In genomic region chr1:110875216-110875731, GRCh38 we compare ENCODE assay signal across 9 cellular contexts. TPM values are rescaled to one million over a fixed set of nuclear protein-coding genes. Genes with fewer than 3 reads are reported as not detected.
DNase-seq lines count a peak whose midpoint lies in the region; ATAC-seq and TF ChIP-seq lines count a peak whose summit lies in the region.
"Had no signal": no experiment of that assay in that cellular context is flagged by ENCODE, and none has a peak within 500 bp of the region (broad histone marks: within the 10 kb centered on the region; RNA-seq: fewer than 3 reads in every experiment).

No MANE protein-coding gene starts in this region.

- 47 to 72% (median 55%) methylated on average over 3 of the region's 3 CpGs for WGBS in adrenal gland, 4 donors

- no peaks in the 10 kb centered on the region for H3K27me3 ChIP-seq in adrenal gland

- no peaks in the 10 kb centered on the region for H4K20me1 ChIP-seq in OCI-LY7 (ENCODE audit: insufficient read depth, low read length)

- H3K79me2 ChIP-seq in OCI-LY7 (ENCODE audit: insufficient read depth, low read depth, low read length), result peaks cover 72% of the 10 kb centered on the region

- TF ChIP-seq CTCF in OCI-LY7 (conservative IDR thresholded peaks at IDR 0.05; ENCODE audit: low read length), result no peak
- no peak for TF ChIP-seq CTCF in adrenal gland (IDR thresholded peaks at IDR 0.05)

- CTCF ChIA-PET in OCI-LY7 (lab: Charles Lee; ENCODE audit: unreplicated experiment), result interaction anchor here (0.6 to 1.5 kb wide), 3 partner anchors 16 to 758 kb away, joined by 3 read pairs; no protein-coding TSS in a partner anchor

- H3K27ac ChIP-seq in OCI-LY7 (ENCODE audit: low read depth, low read length, poor library complexity, severe bottlenecking), result peak overlapping the region; percentile 98
- peak overlapping the region in 3 of 5 donors; percentile 16 to 89 (median 47) for H3K27ac ChIP-seq in adrenal gland
- H3K27ac ChIP-seq: epithelial cell of prostate had no signal

- intact Hi-C loops in OCI-LY7 (cut with micrococcal nuclease; ENCODE audit: unreplicated experiment), result loop anchor here (2.0 to 10.0 kb wide), 4 partner anchors 344 to 750 kb away; partner anchors contain the start of gene RBM15
- intact Hi-C loops in adrenal gland (cut with DNase I), result no loop called here

- H3K9me3 ChIP-seq in OCI-LY7 (ENCODE audit: low read length) (no peaks in the 10 kb centered on the region), adrenal gland (replicated peaks in 1 of 3) (no peaks in the 10 kb centered on the region)

- TF ChIP-seq POLR2A in adrenal gland (IDR thresholded peaks at IDR 0.05), result no peak

- peak; percentile 78 for DNase-seq in OCI-LY7 (ENCODE audit: low spot score)
- DNase-seq in adrenal gland, result peak in 1 of 7 donors; percentile 19
- peak; percentile 38 to 60 for DNase-seq in stimulated activated CD4-positive, alpha-beta T cell treated with anti-CD3 and anti-CD28 coated beads, Interleukin-2, amount 100 ng/mL, for 24 hours
- no peak for DNase-seq in RKO (ENCODE audit: low spot score)
- DNase-seq in NCI-H1092 (lab: John Stamatoyannopoulos, UW), result no peak
- DNase-seq in H4 (ENCODE audit: low spot score), result no peak

- BruUV-seq in OCI-LY7 (replicated peaks; lab: Mats Ljungman, UMichigan), result no TSS peak

- POLR2A ChIA-PET in OCI-LY7 (lab: Charles Lee), result interaction anchor here (0.7 to 1.9 kb wide), 7 partner anchors 10 to 89 kb away, joined by 3 to 6 read pairs (median 3); no protein-coding TSS in a partner anchor

- H3K4me2 ChIP-seq in OCI-LY7 (ENCODE audit: low read length), result peak overlapping the region; percentile 95

- ATAC-seq in GM18508 (IDR thresholded peaks at IDR 0.05; ENCODE audit: insufficient read depth, unreplicated experiment) (peak; percentile 31), HG02610 (IDR thresholded peaks at IDR 0.05; ENCODE audit: unreplicated experiment) (peak; percentile 46)

- H3K36me3 ChIP-seq in OCI-LY7 (ENCODE audit: insufficient read depth, low read length), result peaks cover 19% of the 10 kb centered on the region
- no peaks in the 10 kb centered on the region for H3K36me3 ChIP-seq in adrenal gland (replicated peaks in 1 of 2)

- H3K4me3 ChIP-seq in OCI-LY7 (ENCODE audit: low read depth, low read length, poor library complexity, severe bottlenecking) (peak overlapping the region; percentile 82), adrenal gland (peak overlapping the region in 1 of 4 donors; percentile 50)

- H2AFZ ChIP-seq in OCI-LY7 (ENCODE audit: low read length), result peak overlapping the region; percentile 24

- no peaks in the 10 kb centered on the region for H3K9me2 ChIP-seq in OCI-LY7 (ENCODE audit: insufficient read depth, low read length)

- peaks cover 79% of the 10 kb centered on the region for H3K4me1 ChIP-seq in OCI-LY7 (ENCODE audit: insufficient read depth, low read length, poor library complexity, severe bottlenecking)
- peaks cover 0 to 5% of the 10 kb centered on the region in 2 donors for H3K4me1 ChIP-seq in adrenal gland (replicated peaks in 1 of 2)

RNA-seq across cellular contexts. Expression of gene CD53, which starts 2.3 kb away (rescaled TPM):
- total RNA-seq in OCI-LY7 (2014; rRNA removed; shearing (Covaris generic)), result 119 and 134 TPM in 2 replicates
- 180 and 186 TPM in 2 replicates for total RNA-seq in OCI-LY7 (2022)
- total RNA-seq in adrenal gland, result 10 to 100 TPM; 11.9 to 99.1 (median 58.0) TPM
- polyA plus RNA-seq in adrenal gland, result 10 to 100 TPM; 19.9 to 36.4 (median 21.2) TPM
- total RNA-seq in H4 (2014; rRNA removed; shearing (Covaris generic)), result 0.08 and 0.35 TPM in 2 replicates

Comparison
In these comparisons a context has a peak if more than half of its experiments do, and no peak if none do; other contexts are left out.
1. DNase-seq: peak in OCI-LY7 (single experiment) and stimulated activated CD4-positive, alpha-beta T cell treated with anti-CD3 and anti-CD28 coated beads, Interleukin-2, amount 100 ng/mL, for 24 hours (2 of 2); none in RKO (single experiment), NCI-H1092 (single experiment) and H4 (single experiment).